In genomic region chr1:23528245-23528978, GRCh38 we compare ENCODE assay signal across 8 cellular contexts. TPM values are rescaled to one million over a fixed set of nuclear protein-coding genes. Genes with fewer than 3 reads are reported as not detected.
DNase-seq lines count a peak whose midpoint lies in the region; ATAC-seq and TF ChIP-seq lines count a peak whose summit lies in the region.

No MANE protein-coding gene starts in this region.

- no peaks in the 10 kb centered on the region for H3K36me3 Mint-ChIP-seq in natural killer cell

- H3K27ac ChIP-seq in thoracic aorta (no peak overlapping the region), WERI-Rb-1 (no peak overlapping the region)

- H3K4me3 ChIP-seq in thoracic aorta: no peak overlapping the region
- H3K4me3 ChIP-seq in WERI-Rb-1 (ENCODE audit: low read depth, low read length): no peak overlapping the region

- H3K4me1 ChIP-seq in thoracic aorta (ENCODE audit: control insufficient read depth in 1 of 2, low read depth in 2 of 2): peaks cover 13 to 26% of the 10 kb centered on the region in 2 donors

- peak overlapping the region; percentile 68 for H3K4me3 Mint-ChIP-seq in natural killer cell

- H3K9me3 ChIP-seq in thoracic aorta: no peaks in the 10 kb centered on the region
- no peaks in the 10 kb centered on the region for H3K9me3 ChIP-seq in WERI-Rb-1 (ENCODE audit: severe bottlenecking)

- intact Hi-C loops in natural killer cell (cut with micrococcal nuclease): no loop called here

- H3K4me1 Mint-ChIP-seq in natural killer cell: peaks cover 53 to 73% of the 10 kb centered on the region in 2 donors

- H3K36me3 ChIP-seq in thoracic aorta: no peaks in the 10 kb centered on the region
- peaks cover 14% of the 10 kb centered on the region for H3K36me3 ChIP-seq in WERI-Rb-1

- TF ChIP-seq CTCF in natural killer cell (IDR thresholded peaks at IDR 0.05): no peak
- no peak for TF ChIP-seq CTCF in thoracic aorta (IDR thresholded peaks at IDR 0.05)
- no peak for TF ChIP-seq CTCF in WERI-Rb-1 (IDR thresholded peaks at IDR 0.05; ENCODE audit: low read depth, low read length)

- ATAC-seq in GM18511 (IDR thresholded peaks at IDR 0.05; ENCODE audit: unreplicated experiment): peak; percentile 55
- peak; percentile 45 for ATAC-seq in HG03064 (IDR thresholded peaks at IDR 0.05; ENCODE audit: low read depth, unreplicated experiment)
- ATAC-seq in natural killer cell: peak; percentile 27 to 59 (median 34)
- ATAC-seq in thoracic aorta (ENCODE audit: insufficient number of reproducible peaks, low FRiP score, low read depth): no peak

- H3K27ac Mint-ChIP-seq in natural killer cell: peak overlapping the region; percentile 68 to 81

- H3K27me3 ChIP-seq in thoracic aorta (replicated peaks; ENCODE audit: insufficient read depth) (no peaks in the 10 kb centered on the region), WERI-Rb-1 (ENCODE audit: insufficient read depth, low read depth, severe bottlenecking) (no peaks in the 10 kb centered on the region)

- DNase-seq in NCI-H510A treated with DMSO at 0.1 percent for 48 hours (lab: John Stamatoyannopoulos, UW) (peak; percentile 86), natural killer cell (peak; percentile 44), thoracic aorta (ENCODE audit: low spot score) (peak; percentile 21), WERI-Rb-1 (no peak)
- DNase-seq in activated CD4-positive, alpha-beta T cell treated with anti-CD3 and anti-CD28 coated beads, Interleukin-2, amount 50 U/mL, for 1 hour: peak; percentile 78
- DNase-seq in effector CD8-positive, alpha-beta T cell (lab: John Stamatoyannopoulos, UW): peak; percentile 42

- H3K27me3 Mint-ChIP-seq in natural killer cell (ENCODE audit: low read depth in 2 of 2): no peaks in the 10 kb centered on the region

- H3K9me3 Mint-ChIP-seq in natural killer cell: no peaks in the 10 kb centered on the region

RNA-seq across cellular contexts. Expression of gene E2F2, which starts 2.6 kb away (rescaled TPM):
- 1 to 10 TPM; 2.1 to 3.9 (median 3.2) TPM for total RNA-seq in natural killer cell
- total RNA-seq in thoracic aorta: under 1 TPM; 0.14 to 0.35 TPM

RNA-seq across cellular contexts. Expression of gene ID3, which starts 30.9 kb away (rescaled TPM):
- total RNA-seq in natural killer cell (1 to 10 TPM in 2 of 3 donors, under 1 TPM in 1; 0.29 to 6.5 (median 2.4) TPM), thoracic aorta (100 to 1,000 TPM; 309 to 692 TPM)

RNA-seq across cellular contexts. Expression of gene ASAP3, which starts 44.4 kb away (rescaled TPM):
- total RNA-seq in natural killer cell: under 1 TPM; 0.25 to 0.70 (median 0.59) TPM
- total RNA-seq in thoracic aorta: 10 to 100 TPM; 28.2 to 50.4 TPM

Comparison
In these comparisons a context has a peak if more than half of its experiments do, and no peak if none do; other contexts are left out.
1. RNA of gene ID3, which starts 30.9 kb away (total RNA-seq): 309 to 692 TPM in thoracic aorta; 0.29 to 6.5 TPM in natural killer cell; every median in the first group is over 10 times any median in the second.
2. RNA of gene ASAP3, which starts 44.4 kb away (total RNA-seq): 28.2 to 50.4 TPM in thoracic aorta; 0.25 to 0.70 TPM in natural killer cell; every median in the first group is over 10 times any median in the second.